In genomic region chr16:84579936-84580335, GRCh38 we compare ENCODE assay signal across 22 cellular contexts. TPM values are rescaled to one million over a fixed set of nuclear protein-coding genes. Genes with fewer than 3 reads are reported as not detected.
A peak's percentile ranks its signal among the peaks of the same experiment; 100 is the strongest.
DNase-seq lines count a peak whose midpoint lies in the region; ATAC-seq, FAIRE-seq and TF ChIP-seq lines count a peak whose summit lies in the region.
"Had no signal": no experiment of that assay in that cellular context is flagged by ENCODE, and none has a peak within 500 bp of the region (broad histone marks: within the 10 kb centered on the region; RNA-seq: fewer than 3 reads in every experiment).

No MANE protein-coding gene starts in this region.

- POLR2A ChIA-PET in HepG2 (lab: Yijun Ruan, JAX) = no interaction called here

- intact Hi-C loops in left lung (cut with DNase I) = no loop called here
- intact Hi-C loops in stomach (cut with DNase I; ENCODE audit: low total_unique reads) = no loop called here
- intact Hi-C loops in HepG2 (cut with micrococcal nuclease; ENCODE audit: unreplicated experiment) = no loop called here

- H3K9me3 ChIP-seq in RWPE2 (ENCODE audit: severe bottlenecking) = no peaks in the 10 kb centered on the region
- no peaks in the 10 kb centered on the region for H3K9me3 ChIP-seq in left lung
- no peaks in the 10 kb centered on the region for H3K9me3 ChIP-seq in stomach
- no peaks in the 10 kb centered on the region for H3K9me3 ChIP-seq in HepG2 (ENCODE audit: low read length)
- H3K9me3 ChIP-seq: Caco-2, MG63, psoas muscle had no signal

- 33 to 62% (median 51%) methylated on average over 11 of the region's 11 CpGs for WGBS in stomach, 5 donors
- 93% methylated on average over 11 of the region's 11 CpGs for WGBS in HepG2 (ENCODE audit: low lambda C conversion rate)

- TF ChIP-seq POLR2A in GM12892 (IDR thresholded peaks at IDR 0.05; ENCODE audit: low read depth, low read length) (peak; percentile 21; the same call in 1 of the 2 replicates), stomach (IDR thresholded peaks at IDR 0.05) (no peak), HepG2 (IDR thresholded peaks at IDR 0.05; ENCODE audit: insufficient read depth in 1 of 2, low read depth in 2 of 2, low read length in 2 of 2) (no peak)

- CTCF ChIA-PET in HepG2 (lab: Yijun Ruan, JAX; ENCODE audit: low intra/inter-chr PET ratio, low total read pairs) = no interaction called here

- no peaks in the 10 kb centered on the region for H4K20me1 ChIP-seq in HepG2 (ENCODE audit: insufficient read depth, low read length)

- BruUV-seq in HepG2 (replicated peaks; lab: Mats Ljungman, UMichigan) = no TSS peak

- H3K27me3 ChIP-seq in RWPE2 (ENCODE audit: insufficient read depth, poor library complexity, severe bottlenecking) = no peaks in the 10 kb centered on the region
- H3K27me3 ChIP-seq in left lung = no peaks in the 10 kb centered on the region
- no peaks in the 10 kb centered on the region for H3K27me3 ChIP-seq in stomach
- H3K27me3 ChIP-seq in HepG2 (ENCODE audit: control insufficient read depth in 1 of 2, insufficient read depth in 2 of 2, low read length in 2 of 2) = no peaks in the 10 kb centered on the region
- H3K27me3 ChIP-seq: MG63 had no signal

- H3K4me3 ChIP-seq in RWPE2 (ENCODE audit: severe bottlenecking) (no peak overlapping the region), left lung (no peak overlapping the region), stomach (no peak overlapping the region), HepG2 (replicated peaks in 1 of 3; ENCODE audit: insufficient read depth in 1 of 3, low read depth in 2 of 3, low read length in 3 of 3) (no peak overlapping the region)
- H3K4me3 ChIP-seq: MG63, psoas muscle had no signal

- H3K4me2 ChIP-seq in HepG2 (ENCODE audit: low read depth, low read length) = no peak overlapping the region

- no peak overlapping the region for H3K9ac ChIP-seq in HepG2 (ENCODE audit: insufficient read depth, low read depth, low read length)

- DNase-seq in GM12892 (ENCODE audit: insufficient read length) (no peak), RWPE2 (ENCODE audit: low spot score) (no peak), left lung (no peak), stomach (peak; percentile 89), HepG2 (ENCODE audit: low spot score) (no peak), NOMO-1 treated with dmso at 0.1 percent for 144 hours (lab: John Stamatoyannopoulos, UW; ENCODE audit: unreplicated experiment) (no peak), NCI-H524 (lab: John Stamatoyannopoulos, UW) (no peak)
- DNase-seq: activated B cell treated with CpG ODN at 0.5 μM for 24 hours; activated CD4-positive, alpha-beta T cell treated with anti-CD3 and anti-CD28 coated beads, Interleukin-2, amount 50 U/mL, for 4 hours; activated naive CD4-positive, alpha-beta T cell treated with Interleukin-2 at 50 U/mL for 16 hours; activated T-cell treated with anti-CD3 and anti-CD28 coated beads for 4 hours; anterior cingulate cortex; Caco-2; caudate nucleus; MG63; NCI-H1694; NCI-H2171; NCI-H526; stimulated activated CD4-positive, alpha-beta T cell treated with anti-CD3 and anti-CD28 coated beads, Interleukin-1b, Interleukin-23, amount 100 ng/mL, for 48 hours; T1000 had no signal

- H2AFZ ChIP-seq in HepG2 (ENCODE audit: low read length) = no peak overlapping the region

- H3K27ac ChIP-seq in RWPE2 (ENCODE audit: poor library complexity, severe bottlenecking) (no peak overlapping the region), left lung (no peak overlapping the region), stomach (peak overlapping the region; percentile 47 to 68 (median 56)), HepG2 (ENCODE audit: extremely low read length, insufficient read depth, low read length) (no peak overlapping the region)
- H3K27ac ChIP-seq: psoas muscle had no signal

- FAIRE-seq in GM12892 (lab: Jason Lieb, UNC) = no peak
- FAIRE-seq in HepG2 (lab: Jason Lieb, UNC) = no peak
- FAIRE-seq: endothelial cell of umbilical vein had no signal

- TF ChIP-seq CTCF in RWPE2 (IDR thresholded peaks at IDR 0.05; ENCODE audit: poor library complexity, severe bottlenecking) (no peak), left lung (IDR thresholded peaks at IDR 0.05) (no peak), stomach (IDR thresholded peaks at IDR 0.05) (no peak), HepG2 (CRISPR knock-in tag; IDR thresholded peaks at IDR 0.05) (no peak)

- ATAC-seq in RWPE2 (ENCODE audit: low read depth) = 0 out of 3 replicates have a peak, but pooled peaks have one; percentile 19
- ATAC-seq in left lung = peak; percentile 40
- no peak for ATAC-seq in HepG2
- ATAC-seq: psoas muscle had no signal

- in situ Hi-C loops in HepG2 (cut with HindIII; ENCODE audit: extremely low pct_ligation_motif_present, low pct_unique_long_range_greater_than_20kb) = no loop called here

- peaks cover 89% of the 10 kb centered on the region for H3K36me3 ChIP-seq in RWPE2 (ENCODE audit: low read depth)
- peaks cover 0 to 43% of the 10 kb centered on the region in 2 donors for H3K36me3 ChIP-seq in left lung
- peaks cover 0 to 19% (median 8%) of the 10 kb centered on the region in 4 donors for H3K36me3 ChIP-seq in stomach
- H3K36me3 ChIP-seq in HepG2 (replicated peaks in 1 of 2; ENCODE audit: control insufficient read depth in 1 of 2, insufficient read depth in 2 of 2, low read length in 2 of 2) = no peaks in the 10 kb centered on the region; a peak in 1 of 5 replicates

- TF ChIP-seq RAD21 in HepG2 (CRISPR knock-in tag; IDR thresholded peaks at IDR 0.05) = no peak

- no peaks in the 10 kb centered on the region for H3K79me2 ChIP-seq in HepG2 (ENCODE audit: insufficient read depth, low read length)

- no peak for TF ChIP-seq EP300 in stomach (IDR thresholded peaks at IDR 0.05)
- no peak for TF ChIP-seq EP300 in HepG2 (IDR thresholded peaks at IDR 0.05; ENCODE audit: low read depth in 2 of 2, low read length in 2 of 2)
- no peak for TF ChIP-seq EP300 in HepG2 (CRISPR knock-in tag; IDR thresholded peaks at IDR 0.05; ENCODE audit: borderline replicate concordance)

- H3K4me1 ChIP-seq in RWPE2 (ENCODE audit: insufficient read depth, poor library complexity, severe bottlenecking) (no peaks in the 10 kb centered on the region), left lung (peaks cover 0 to 24% of the 10 kb centered on the region in 2 donors), stomach (peaks cover 12 to 93% (median 49%) of the 10 kb centered on the region in 4 donors), HepG2 (ENCODE audit: insufficient read depth, low read length) (peaks cover 22% of the 10 kb centered on the region)

TF ChIP-seq in HepG2, 621 proteins besides CTCF, POLR2A, EP300 and RAD21:
- TF ChIP-seq NR2C2 (CRISPR knock-in tag; IDR thresholded peaks at IDR 0.05; ENCODE audit: borderline replicate concordance) (no peak), FLYWCH1 (CRISPR knock-in tag; IDR thresholded peaks at IDR 0.05) (no peak), ZNF709 (CRISPR knock-in tag; IDR thresholded peaks at IDR 0.05) (no peak), THAP9 (CRISPR knock-in tag; IDR thresholded peaks at IDR 0.05; ENCODE audit: borderline replicate concordance) (no peak)

RNA-seq across cellular contexts. Expression of gene COTL1, which starts 37.9 kb away (rescaled TPM):
- 375 TPM for polyA plus RNA-seq in GM12892 (2012; ENCODE audit: missing spikeins)
- total RNA-seq in left lung (100 to 1,000 TPM in 1 of 2 donors, 10 to 100 TPM in 1; 92.7 to 206 TPM), stomach (100 to 1,000 TPM in 3 of 5 donors, 10 to 100 TPM in 2; 40.3 to 184 (median 173) TPM), HepG2 (2016; rRNA removed; fragmentation: Illumina TruSeq; extraction: Trizol) (8.6 and 8.7 TPM in 2 replicates)
- polyA plus RNA-seq in stomach (100 to 1,000 TPM in 2 of 3 donors, 10 to 100 TPM in 1; 52.7 to 187 (median 184) TPM), HepG2 (2011; rRNA removed) (9.7 and 16.9 TPM in 2 replicates)
- 5.8 and 8.7 TPM in 2 replicates for total RNA-seq in HepG2 (2016; cell fraction: cytosol; rRNA removed; fragmentation: Illumina TruSeq; extraction: Trizol; ENCODE audit: low read depth)
- 7.3 and 9.2 TPM in 2 replicates for total RNA-seq in HepG2 (2016; cell fraction: insoluble cytoplasmic fraction; rRNA removed; fragmentation: Illumina TruSeq; extraction: Trizol)
- total RNA-seq in HepG2 (2016; cell fraction: membrane; rRNA removed; fragmentation: Illumina TruSeq; extraction: Trizol) = 14.0 and 18.2 TPM in 2 replicates
- total RNA-seq in HepG2 (2016; cell fraction: nucleus; rRNA removed; fragmentation: Illumina TruSeq; extraction: Trizol) = 3.7 and 4.3 TPM in 2 replicates
- polyA plus RNA-seq in HepG2 (2011; cell fraction: cytosol; rRNA removed) = 8.5 and 16.0 TPM in 2 replicates
- 5.1 and 7.3 TPM in 2 replicates for polyA plus RNA-seq in HepG2 (2011; cell fraction: nucleus; rRNA removed)
- polyA plus RNA-seq in HepG2 (2012) = 8.5 and 17.2 TPM in 2 replicates
- 15.3 and 18.5 TPM in 2 replicates for polyA plus RNA-seq in HepG2 (2016; cell fraction: cytosol; fragmentation: Illumina TruSeq; extraction: Trizol; ENCODE audit: low read depth)
- 17.5 and 21.2 TPM in 2 replicates for polyA plus RNA-seq in HepG2 (2016; cell fraction: insoluble cytoplasmic fraction; fragmentation: Illumina TruSeq; extraction: Trizol; ENCODE audit: low read depth)
- polyA plus RNA-seq in HepG2 (2016; cell fraction: membrane; fragmentation: Illumina TruSeq; extraction: Trizol; ENCODE audit: low read depth) = 23.1 and 28.6 TPM in 2 replicates
- 10.8 and 11.4 TPM in 2 replicates for polyA plus RNA-seq in HepG2 (2016; cell fraction: nucleus; fragmentation: Illumina TruSeq; extraction: Trizol; ENCODE audit: insufficient read depth, low read depth)
- polyA minus RNA-seq in HepG2 (2011; rRNA and poly(A)+ RNA removed; ENCODE audit: low replicate concordance) = 13.8 and 51.4 TPM in 2 replicates
- 3.7 and 9.1 TPM in 2 replicates for polyA minus RNA-seq in HepG2 (2011; cell fraction: cytosol; rRNA and poly(A)+ RNA removed)
- polyA minus RNA-seq in HepG2 (2011; cell fraction: nucleus; rRNA and poly(A)+ RNA removed) = 3.7 and 4.8 TPM in 2 replicates

Comparison
In these comparisons a context has a peak if more than half of its experiments do, and no peak if none do; other contexts are left out.
1. H3K27ac ChIP-seq: peak in stomach (5 of 5); none in RWPE2 (single experiment), left lung (0 of 2) and HepG2 (single experiment).